Comparison of ENCODE assay signal across 20 cellular contexts in genomic region chr16:89266521-89267134, GRCh38.
"Had no signal": no experiment of that assay in that cellular context is flagged by ENCODE, and none has a peak within 500 bp of the region (broad histone marks: within the 10 kb centered on the region; RNA-seq: fewer than 3 reads in every experiment).

No MANE protein-coding gene starts in this region.

- H3K27ac ChIP-seq: body of pancreas, coronary artery, esophagus muscularis mucosa, hepatocyte, psoas muscle, sigmoid colon, tibial nerve, vagina had no signal

- ATAC-seq: activated naive CD4-positive, alpha-beta T cell treated with anti-CD3 and anti-CD28 coated beads, Interleukin-2, amount 50 U/mL, for 72 hours; activated T-cell treated with anti-CD3 and anti-CD28 coated beads, Interleukin-2, amount 50 U/mL, for 4 hours; body of pancreas; psoas muscle had no signal

- H3K4me2 ChIP-seq: hepatocyte had no signal

- H2AFZ ChIP-seq: hepatocyte had no signal

- H3K4me3 ChIP-seq: body of pancreas, coronary artery, esophagus muscularis mucosa, hepatocyte, psoas muscle, sigmoid colon, tibial nerve, vagina had no signal

- DNase-seq: activated CD4-positive, alpha-beta memory T cell treated with anti-CD3 and anti-CD28 coated beads, Interleukin-2, amount 10 ng/mL, durations not matched to agents 7 days and 5 days; activated CD4-positive, alpha-beta T cell treated with anti-CD3 and anti-CD28 coated beads for 36 hours; activated effector memory CD4-positive, alpha-beta T cell treated with anti-CD3 and anti-CD28 coated beads, Interleukin-2, amount 50 U/mL, for 16 hours; activated T-cell treated with anti-CD3 and anti-CD28 coated beads, Interleukin-2, amount 50 U/mL, for 4 hours; amygdala; body of pancreas; central memory CD4-positive, alpha-beta T cell; kidney glomerular epithelial cell; mesenchymal stem cell; psoas muscle; sigmoid colon; stimulated activated CD4-positive, alpha-beta T cell treated with anti-CD3 and anti-CD28 coated beads, Interleukin-1b, Interleukin-23, amount 100 ng/mL, for 48 hours; substantia nigra; T-helper 2 cell had no signal

- H3K9me3 ChIP-seq: body of pancreas, esophagus muscularis mucosa, psoas muscle, sigmoid colon, vagina had no signal

- H3K27me3 ChIP-seq: body of pancreas, esophagus muscularis mucosa, hepatocyte, sigmoid colon, tibial nerve, vagina had no signal

- H3K79me2 ChIP-seq: hepatocyte had no signal

- H3K4me1 ChIP-seq: body of pancreas, esophagus muscularis mucosa, psoas muscle, sigmoid colon, vagina had no signal
